In genomic region chr3:138935864-138936762, GRCh38 we compare ENCODE assay signal across 1 cellular context.
A peak's percentile ranks its signal among the peaks of the same experiment; 100 is the strongest.
TF ChIP-seq lines count a peak whose summit lies in the region.

No MANE protein-coding gene starts in this region.

TF ChIP-seq in GM12878, 131 proteins besides CTCF, POLR2A, EP300 and RAD21:
- TF ChIP-seq RBBP5 (conservative IDR thresholded peaks at IDR 0.05) (no peak), SP1 (IDR thresholded peaks at IDR 0.05; ENCODE audit: low read depth, low read length) (no peak), BHLHE40 (IDR thresholded peaks at IDR 0.05; ENCODE audit: borderline replicate concordance in 1 of 2, low read depth in 2 of 2, low read length in 1 of 2) (peak; percentile 37 to 38; a peak in 1 of 4 replicates), YY1 (IDR thresholded peaks at IDR 0.05; ENCODE audit: low read depth, low read length) (0 out of 2 replicates have a peak, but pooled peaks have one; percentile 34), ZNF687 (IDR thresholded peaks at IDR 0.05) (no peak), SUZ12 (IDR thresholded peaks at IDR 0.05; ENCODE audit: unreplicated experiment) (no peak), SMAD5 (IDR thresholded peaks at IDR 0.05; ENCODE audit: low read depth) (no peak), POLR2AphosphoS2 (IDR thresholded peaks at IDR 0.05; ENCODE audit: low read depth, low read length) (no peak), POU2F2 (IDR thresholded peaks at IDR 0.05; ENCODE audit: borderline replicate concordance, low read depth, low read length) (no peak), SMC3 (IDR thresholded peaks at IDR 0.05; ENCODE audit: borderline replicate concordance, low read length) (peak; percentile 56; the same call in 1 of the 2 replicates), IKZF1 (conservative IDR thresholded peaks at IDR 0.05) (0 out of 2 replicates have a peak, but pooled peaks have one; percentile 15), ZZZ3 (IDR thresholded peaks at IDR 0.05; ENCODE audit: control insufficient read depth, insufficient read length, low read depth) (no peak), MYC (IDR thresholded peaks at IDR 0.05; ENCODE audit: insufficient read depth, insufficient read length, insufficient replicate concordance, low read length, severe bottlenecking) (no peak), MYB (IDR thresholded peaks at IDR 0.05; ENCODE audit: borderline replicate concordance, low read depth, low read length) (no peak), ZNF207 (IDR thresholded peaks at IDR 0.05; ENCODE audit: borderline replicate concordance) (no peak), NR2F1 (conservative IDR thresholded peaks at IDR 0.05) (no peak), SMARCA5 (IDR thresholded peaks at IDR 0.05) (0 out of 2 replicates have a peak, but pooled peaks have one; percentile 38), USF1 (IDR thresholded peaks at IDR 0.05; ENCODE audit: borderline replicate concordance, extremely low read length, insufficient read depth, low read depth, low read length) (peak; percentile 72), CHD2 (IDR thresholded peaks at IDR 0.05; ENCODE audit: borderline replicate concordance, low read depth, low read length) (no peak), BRCA1 (IDR thresholded peaks at IDR 0.05; ENCODE audit: low read depth, low read length) (no peak), E2F8 (IDR thresholded peaks at IDR 0.05; ENCODE audit: low read depth, partially characterized antibody) (no peak), USF2 (IDR thresholded peaks at IDR 0.05; ENCODE audit: borderline replicate concordance, low read depth, low read length) (no peak; the same call in 1 of the 2 replicates), ZNF622 (IDR thresholded peaks at IDR 0.05) (no peak), YBX1 (IDR thresholded peaks at IDR 0.05) (no peak), E2F4 (IDR thresholded peaks at IDR 0.05; ENCODE audit: low read depth, low read length) (no peak), POLR2AphosphoS5 (IDR thresholded peaks at IDR 0.05; ENCODE audit: low read length) (no peak), HDAC6 (IDR thresholded peaks at IDR 0.05; ENCODE audit: unreplicated experiment) (no peak), ATF2 (IDR thresholded peaks at IDR 0.05; ENCODE audit: low read length) (no peak), RUNX3 (IDR thresholded peaks at IDR 0.05; ENCODE audit: low read length) (peak; percentile 37), NKRF (conservative IDR thresholded peaks at IDR 0.05) (no peak)
